In genomic region chr17:43683928-43684653, GRCh38 we compare ENCODE assay signal across 32 cellular contexts. TPM values are rescaled to one million over a fixed set of nuclear protein-coding genes. Genes with fewer than 3 reads are reported as not detected.
"Had no signal": no experiment of that assay in that cellular context is flagged by ENCODE, and none has a peak within 500 bp of the region (broad histone marks: within the 10 kb centered on the region; RNA-seq: fewer than 3 reads in every experiment).

No MANE protein-coding gene starts in this region.

- H3K4me1 ChIP-seq: ascending aorta, body of pancreas, Peyer's patch, SJSA1 had no signal

- H3K9me3 Mint-ChIP-seq: activated B cell treated with CpG ODN at 0.5 μM for 24 hours; activated CD4-positive, alpha-beta T cell treated with anti-CD3 and anti-CD28 coated beads, Interleukin-2, amount 10 ng/mL, durations not matched to agents 24 days and 14 days; activated naive CD4-positive, alpha-beta T cell treated with anti-CD3 and anti-CD28 coated beads, Interleukin-2, amount 50 U/mL, for 72 hours; activated naive CD8-positive, alpha-beta T cell treated with anti-CD3 and anti-CD28 coated beads, Interleukin-2, amount 50 U/mL, for 24 hours; activated T-cell treated with anti-CD3 and anti-CD28 coated beads, Interleukin-2, amount 50 U/mL, for 24 hours; activated T-helper 1 cell treated with anti-CD3 and anti-CD28 coated beads, Interleukin-12 subunit alpha, Interleukin-12 subunit beta, Interleukin-2, Interleukin-4 antibody, amounts not matched to agents 30 ng/mL and 10 ng/mL and 1 ng/mL, durations not matched to agents 14 hours and 24 hours and 36 hours; T-helper 1 cell treated with Interleukin-12 subunit alpha and Interleukin-12 subunit beta and Interleukin-4 antibody, amounts not matched to agents 30 μg/mL and 1 μg/mL, for 36 hours had no signal

- H3K4me3 Mint-ChIP-seq: activated B cell treated with CpG ODN at 0.5 μM for 24 hours; activated CD4-positive, alpha-beta T cell treated with anti-CD3 and anti-CD28 coated beads, Interleukin-2, amount 10 ng/mL, durations not matched to agents 24 days and 14 days; activated CD8-positive, alpha-beta memory T cell treated with anti-CD3 and anti-CD28 coated beads, Interleukin-2, amount 10 ng/mL, durations not matched to agents 7 days and 5 days; activated naive CD8-positive, alpha-beta T cell treated with anti-CD3 and anti-CD28 coated beads, Interleukin-2, amount 50 U/mL, for 24 hours; activated T-cell treated with anti-CD3 and anti-CD28 coated beads, Interleukin-2, amount 50 U/mL, for 24 hours; activated T-helper 1 cell treated with anti-CD3 and anti-CD28 coated beads, Interleukin-12 subunit alpha, Interleukin-12 subunit beta, Interleukin-2, Interleukin-4 antibody, amounts not matched to agents 30 ng/mL and 10 ng/mL and 1 ng/mL, durations not matched to agents 14 hours and 24 hours and 36 hours; T-helper 1 cell treated with Interleukin-12 subunit alpha and Interleukin-12 subunit beta and Interleukin-4 antibody, amounts not matched to agents 30 μg/mL and 1 μg/mL, for 36 hours had no signal

- H3K36me3 Mint-ChIP-seq: activated CD8-positive, alpha-beta memory T cell treated with anti-CD3 and anti-CD28 coated beads, Interleukin-2, amount 10 ng/mL, durations not matched to agents 7 days and 5 days; activated naive CD4-positive, alpha-beta T cell treated with anti-CD3 and anti-CD28 coated beads, Interleukin-2, amount 50 U/mL, for 72 hours had no signal

- ATAC-seq: activated CD8-positive, alpha-beta memory T cell treated with anti-CD3 and anti-CD28 coated beads, Interleukin-2, amount 10 ng/mL, durations not matched to agents 7 days and 5 days; activated naive CD4-positive, alpha-beta T cell treated with anti-CD3 and anti-CD28 coated beads, Interleukin-2, amount 50 U/mL, for 72 hours; activated naive CD8-positive, alpha-beta T cell treated with anti-CD3 and anti-CD28 coated beads, Interleukin-2, amount 50 U/mL, for 24 hours; body of pancreas; SK-N-SH treated with all-trans-retinoic acid at 6 μM for 48 hours had no signal

- H3K36me3 ChIP-seq: ascending aorta, MG63, Peyer's patch, SJSA1 had no signal

- H3K4me3 ChIP-seq: ascending aorta, body of pancreas, MG63, Peyer's patch, SJSA1 had no signal

- H3K27ac Mint-ChIP-seq: activated B cell treated with CpG ODN at 0.5 μM for 24 hours; activated CD4-positive, alpha-beta T cell treated with anti-CD3 and anti-CD28 coated beads, Interleukin-2, amount 10 ng/mL, durations not matched to agents 24 days and 14 days; activated CD8-positive, alpha-beta memory T cell treated with anti-CD3 and anti-CD28 coated beads, Interleukin-2, amount 10 ng/mL, durations not matched to agents 7 days and 5 days; activated naive CD8-positive, alpha-beta T cell treated with anti-CD3 and anti-CD28 coated beads, Interleukin-2, amount 50 U/mL, for 24 hours; activated T-cell treated with anti-CD3 and anti-CD28 coated beads, Interleukin-2, amount 50 U/mL, for 24 hours; activated T-helper 1 cell treated with anti-CD3 and anti-CD28 coated beads, Interleukin-12 subunit alpha, Interleukin-12 subunit beta, Interleukin-2, Interleukin-4 antibody, amounts not matched to agents 30 ng/mL and 10 ng/mL and 1 ng/mL, durations not matched to agents 14 hours and 24 hours and 36 hours; T-helper 1 cell treated with Interleukin-12 subunit alpha and Interleukin-12 subunit beta and Interleukin-4 antibody, amounts not matched to agents 30 μg/mL and 1 μg/mL, for 36 hours had no signal

- H3K27me3 ChIP-seq: ascending aorta, body of pancreas, MG63, Peyer's patch, SJSA1 had no signal

- H3K27ac ChIP-seq: ascending aorta, body of pancreas, Peyer's patch, RWPE1, SJSA1 had no signal

- H3K4me1 Mint-ChIP-seq: activated B cell treated with CpG ODN at 0.5 μM for 24 hours; activated CD4-positive, alpha-beta T cell treated with anti-CD3 and anti-CD28 coated beads, Interleukin-2, amount 10 ng/mL, durations not matched to agents 24 days and 14 days; activated CD8-positive, alpha-beta memory T cell treated with anti-CD3 and anti-CD28 coated beads, Interleukin-2, amount 10 ng/mL, durations not matched to agents 7 days and 5 days; activated naive CD8-positive, alpha-beta T cell treated with anti-CD3 and anti-CD28 coated beads, Interleukin-2, amount 50 U/mL, for 24 hours had no signal

- H3K27me3 Mint-ChIP-seq: activated T-cell treated with anti-CD3 and anti-CD28 coated beads, Interleukin-2, amount 50 U/mL, for 24 hours had no signal

- H3K9me3 ChIP-seq: ascending aorta, body of pancreas, MG63, Peyer's patch, SJSA1 had no signal

- FAIRE-seq: bronchial epithelial cell had no signal

- DNase-seq: activated B cell treated with CpG ODN at 0.5 μM for 24 hours; activated CD4-positive, alpha-beta T cell treated with anti-CD3 and anti-CD28 coated beads for 1 hour; activated CD4-positive, alpha-beta T cell treated with anti-CD3 and anti-CD28 coated beads, Interleukin-2, amount 10 ng/mL, durations not matched to agents 24 days and 14 days; activated CD4-positive, alpha-beta T cell treated with anti-CD3 and anti-CD28 coated beads, Interleukin-2, amount 50 U/mL, for 48 hours; activated CD8-positive, alpha-beta memory T cell treated with anti-CD3 and anti-CD28 coated beads, Interleukin-2, amount 10 ng/mL, durations not matched to agents 7 days and 5 days; activated effector memory CD4-positive, alpha-beta T cell treated with Interleukin-2 at 50 U/mL for 16 hours; activated naive CD4-positive, alpha-beta T cell; activated naive CD8-positive, alpha-beta T cell treated with anti-CD3 and anti-CD28 coated beads, Interleukin-2, amount 50 U/mL, for 24 hours; activated T-cell treated with anti-CD3 and anti-CD28 coated beads, Interleukin-2, amount 50 U/mL, for 24 hours; amniotic stem cell; body of pancreas; central memory CD4-positive, alpha-beta T cell; MG63; NCI-H1105; NCI-H1436; NCI-H1694 treated with DMSO at 0.1 percent for 48 hours; NCI-H2029 treated with DMSO at 0.1 percent for 48 hours; NCI-H345; NCI-H510A; NCI-H526 treated with DMSO at 0.1 percent for 48 hours; NCI-H82; OCI-M1; Peyer's patch; Right ventricle myocardium superior had no signal

RNA-seq across cellular contexts. Expression of gene MEOX1, which starts 22.4 kb away (rescaled TPM):
- total RNA-seq: activated B cell treated with CpG ODN at 0.5 μM for 24 hours, bronchial epithelial cell, SJSA1 had no signal
